Comparison of ENCODE assay signal across 19 cellular contexts in genomic region chr13:24104723-24105122, GRCh38.
DNase-seq lines count a peak whose midpoint lies in the region; ATAC-seq lines count a peak whose summit lies in the region.
"Had no signal": no experiment of that assay in that cellular context is flagged by ENCODE, and none has a peak within 500 bp of the region (broad histone marks: within the 10 kb centered on the region; RNA-seq: fewer than 3 reads in every experiment).

No MANE protein-coding gene starts in this region.

- H3K9me3 Mint-ChIP-seq in T-helper 2 cell treated with Interferon-gamma antibody and Interleukin-4, amounts not matched to agents 5 μg/mL and 100 μg/mL, for 36 hours = no peaks in the 10 kb centered on the region
- H3K9me3 Mint-ChIP-seq: CD8-positive, alpha-beta T cell; T-helper 1 cell treated with Interleukin-12 subunit alpha and Interleukin-12 subunit beta and Interleukin-4 antibody, amounts not matched to agents 30 μg/mL and 1 μg/mL, for 36 hours had no signal

- DNase-seq in T-helper 2 cell treated with Interferon-gamma antibody and Interleukin-4, amounts not matched to agents 5 μg/mL and 100 μg/mL, for 36 hours (ENCODE audit: low spot score) = no peak
- DNase-seq in T-helper 2 cell (no peak), RPMI8226 (peak; percentile 29), hepatic stellate cell (ENCODE audit: low spot score) (no peak), NCI-H2081 (lab: John Stamatoyannopoulos, UW) (no peak)
- DNase-seq: ACHN; C1 segment of cervical spinal cord; CD8-positive, alpha-beta T cell; DMS153; Kasumi-1; NCI-H1694; NCI-H2081 treated with DMSO at 0.1 percent for 48 hours; NCI-H2171 treated with DMSO at 0.1 percent for 48 hours; NCI-H524 treated with DMSO at 0.1 percent for 48 hours; Right ventricle myocardium superior had no signal

- H3K36me3 Mint-ChIP-seq in T-helper 2 cell treated with Interferon-gamma antibody and Interleukin-4, amounts not matched to agents 5 μg/mL and 100 μg/mL, for 36 hours (ENCODE audit: low read depth) = no peaks in the 10 kb centered on the region
- H3K36me3 Mint-ChIP-seq: CD8-positive, alpha-beta T cell had no signal

- H3K27ac Mint-ChIP-seq in T-helper 2 cell treated with Interferon-gamma antibody and Interleukin-4, amounts not matched to agents 5 μg/mL and 100 μg/mL, for 36 hours = peak overlapping the region; percentile 48
- H3K27ac Mint-ChIP-seq: CD8-positive, alpha-beta T cell; T-helper 1 cell treated with Interleukin-12 subunit alpha and Interleukin-12 subunit beta and Interleukin-4 antibody, amounts not matched to agents 30 μg/mL and 1 μg/mL, for 36 hours had no signal

- H3K27me3 Mint-ChIP-seq in T-helper 2 cell treated with Interferon-gamma antibody and Interleukin-4, amounts not matched to agents 5 μg/mL and 100 μg/mL, for 36 hours (ENCODE audit: low read depth) = peaks cover 43% of the 10 kb centered on the region

- ATAC-seq in HG02870 (IDR thresholded peaks at IDR 0.05; ENCODE audit: unreplicated experiment) (peak; percentile 63), HG02678 (IDR thresholded peaks at IDR 0.05; ENCODE audit: unreplicated experiment) (no peak), GM21515 (IDR thresholded peaks at IDR 0.05; ENCODE audit: unreplicated experiment) (no peak)
- ATAC-seq: CD8-positive, alpha-beta T cell had no signal

- H3K4me3 Mint-ChIP-seq in T-helper 2 cell treated with Interferon-gamma antibody and Interleukin-4, amounts not matched to agents 5 μg/mL and 100 μg/mL, for 36 hours = no peak overlapping the region
- H3K4me3 Mint-ChIP-seq: CD8-positive, alpha-beta T cell; T-helper 1 cell treated with Interleukin-12 subunit alpha and Interleukin-12 subunit beta and Interleukin-4 antibody, amounts not matched to agents 30 μg/mL and 1 μg/mL, for 36 hours had no signal

- no peaks in the 10 kb centered on the region for H3K4me1 Mint-ChIP-seq in T-helper 2 cell treated with Interferon-gamma antibody and Interleukin-4, amounts not matched to agents 5 μg/mL and 100 μg/mL, for 36 hours (ENCODE audit: low read depth)
